ENCODE assay signal across 8 cellular contexts in genomic region chrX:153924149-153924861, GRCh38. TPM values are rescaled to one million over a fixed set of nuclear protein-coding genes. Genes with fewer than 3 reads are reported as not detected.
A peak's percentile ranks its signal among the peaks of the same experiment; 100 is the strongest.
DNase-seq lines count a peak whose midpoint lies in the region; ATAC-seq, FAIRE-seq and TF ChIP-seq lines count a peak whose summit lies in the region.

No MANE protein-coding gene starts in this region.

- no peaks in the 10 kb centered on the region for H3K27me3 ChIP-seq in endothelial cell of umbilical vein (ENCODE audit: control insufficient read depth in 2 of 2, insufficient read depth in 2 of 2, low read length in 2 of 2)

- POLR2A ChIA-PET in endothelial cell of umbilical vein (lab: Charles Lee) = interaction anchor here (1.0 to 1.6 kb wide), 2 partner anchors 24 to 47 kb away, joined by 3 to 5 read pairs; partner anchors contain the start of gene HCFC1

- H3K27me3 Mint-ChIP-seq in progenitor cell of endocrine pancreas = no peaks in the 10 kb centered on the region

- no peak for ATAC-seq in GM21526 (IDR thresholded peaks at IDR 0.05; ENCODE audit: low FRiP score, unreplicated experiment)

- CTCF ChIA-PET in endothelial cell of umbilical vein (lab: Charles Lee) = interaction anchor here (0.6 to 9.0 kb wide), 5 partner anchors 9 to 161 kb away, joined by 3 to 253 read pairs (median 20); partner anchors contain the start of genes NAA10, PLXNB3 and RENBP

- intact Hi-C loops in endothelial cell of umbilical vein (cut with micrococcal nuclease) = loop anchor here (1.0 kb wide), 3 partner anchors 23 to 159 kb away; no protein-coding TSS in a partner anchor

- no peak overlapping the region for H3K4me2 ChIP-seq in endothelial cell of umbilical vein (ENCODE audit: insufficient read depth, low read length)

- peaks cover 2% of the 10 kb centered on the region for H3K79me2 ChIP-seq in endothelial cell of umbilical vein (ENCODE audit: control insufficient read depth, insufficient read depth, low read length)

- TF ChIP-seq CTCF in endothelial cell of umbilical vein (IDR thresholded peaks at IDR 0.05; ENCODE audit: extremely low read depth in 1 of 2, insufficient read depth in 1 of 2, low read depth in 1 of 2, low read length in 2 of 2) (peak in 1 of 2 donors; percentile 32), progenitor cell of endocrine pancreas (IDR thresholded peaks at IDR 0.05; ENCODE audit: unreplicated experiment) (peak; percentile 22)

- H3K36me3 ChIP-seq in endothelial cell of umbilical vein (ENCODE audit: control insufficient read depth in 2 of 2, extremely low read depth in 1 of 2, insufficient read depth in 2 of 2, low read length in 2 of 2) = no peaks in the 10 kb centered on the region

- BruUV-seq in endothelial cell of umbilical vein (replicated peaks; lab: Mats Ljungman, UMichigan) = no TSS peak

- DNase-seq in NCI-H510A treated with DMSO at 0.1 percent for 48 hours (lab: John Stamatoyannopoulos, UW) (peak; percentile 6), NCI-H510A (lab: John Stamatoyannopoulos, UW) (no peak), HuH-7 (ENCODE audit: low spot score) (peak; percentile 70), T-helper 2 cell (peak in 3 of 5 experiments; percentile 36 to 60 (median 48)), endothelial cell of umbilical vein (ENCODE audit: low read depth, low spot score) (peak; percentile 67), progenitor cell of endocrine pancreas (ENCODE audit: low spot score, unreplicated experiment) (no peak), mesenteric fat pad (ENCODE audit: low spot score) (no peak)

- no peak overlapping the region for H2AFZ ChIP-seq in endothelial cell of umbilical vein (ENCODE audit: low read depth, low read length)

- H3K4me1 Mint-ChIP-seq in progenitor cell of endocrine pancreas (ENCODE audit: low read depth) = peaks cover 6% of the 10 kb centered on the region

- H3K36me3 Mint-ChIP-seq in progenitor cell of endocrine pancreas (ENCODE audit: insufficient read depth) = no peaks in the 10 kb centered on the region

- no peak overlapping the region for H3K9ac ChIP-seq in endothelial cell of umbilical vein (replicated peaks; ENCODE audit: extremely low read depth, insufficient read depth, low read length)

- peaks cover 3% of the 10 kb centered on the region for H3K9me3 Mint-ChIP-seq in progenitor cell of endocrine pancreas (ENCODE audit: low read depth)

- H3K27ac ChIP-seq in endothelial cell of umbilical vein (ENCODE audit: insufficient read depth, low read depth, low read length) = no peak overlapping the region

- peak; percentile 91 for FAIRE-seq in endothelial cell of umbilical vein (lab: Jason Lieb, UNC)

- H3K4me3 Mint-ChIP-seq in progenitor cell of endocrine pancreas (ENCODE audit: low read depth) = no peak overlapping the region

- TF ChIP-seq POLR2A in endothelial cell of umbilical vein (IDR thresholded peaks at IDR 0.05; ENCODE audit: low read depth, low read length) = no peak

- H4K20me1 ChIP-seq in endothelial cell of umbilical vein (replicated peaks; ENCODE audit: control insufficient read depth, extremely low read depth, insufficient read depth, low read length) = no peaks in the 10 kb centered on the region

- no peak overlapping the region for H3K27ac Mint-ChIP-seq in progenitor cell of endocrine pancreas

- peaks cover 48% of the 10 kb centered on the region for H3K4me1 ChIP-seq in endothelial cell of umbilical vein (ENCODE audit: control insufficient read depth, extremely low read depth, insufficient read depth, low read length)

- no peak overlapping the region for H3K4me3 ChIP-seq in endothelial cell of umbilical vein (replicated peaks in 1 of 3; ENCODE audit: insufficient read depth in 1 of 3, low read depth in 1 of 3, low read length in 3 of 3)

- no peaks in the 10 kb centered on the region for H3K9me1 ChIP-seq in endothelial cell of umbilical vein (replicated peaks; ENCODE audit: control insufficient read depth, extremely low read depth, insufficient read depth, low read length)

- dilution Hi-C loops in endothelial cell of umbilical vein (cut with MboI; ENCODE audit: extremely low pct_ligation_motif_present, low sequenced_read_pairs) = no loop called here

- H3K9me3 ChIP-seq in endothelial cell of umbilical vein (replicated peaks; ENCODE audit: control insufficient read depth, insufficient read depth, low read length) = no peaks in the 10 kb centered on the region

TF ChIP-seq in endothelial cell of umbilical vein, 7 proteins besides CTCF, POLR2A, EP300 and RAD21:
- no peak for TF ChIP-seq POLR2AphosphoS5 (IDR thresholded peaks at IDR 0.05; ENCODE audit: insufficient read depth, low read depth, low read length)
- no peak for TF ChIP-seq MYC (IDR thresholded peaks at IDR 0.05; ENCODE audit: low read depth, low read length)
- no peak for TF ChIP-seq MAX (IDR thresholded peaks at IDR 0.05; ENCODE audit: insufficient read depth, insufficient read length)
- TF ChIP-seq JUN (IDR thresholded peaks at IDR 0.05; ENCODE audit: borderline replicate concordance, insufficient read depth, insufficient read length, low read depth) = no peak
- TF ChIP-seq GATA2 (IDR thresholded peaks at IDR 0.05; ENCODE audit: insufficient read depth, insufficient read length, low read depth, low read length) = no peak
- TF ChIP-seq FOS (IDR thresholded peaks at IDR 0.05; ENCODE audit: borderline replicate concordance, insufficient read depth, low read length) = no peak
- TF ChIP-seq EZH2 (IDR thresholded peaks at IDR 0.05; ENCODE audit: borderline replicate concordance, low read depth, low read length, severe bottlenecking) = no peak

RNA-seq across cellular contexts. Expression of gene ARHGAP4, which starts 1.8 kb away (rescaled TPM):
- total RNA-seq in endothelial cell of umbilical vein (31.9 and 33.3 TPM in 2 replicates), progenitor cell of endocrine pancreas (16.4 and 16.7 TPM in 2 replicates), mesenteric fat pad (43.0 TPM)
- polyA plus RNA-seq in endothelial cell of umbilical vein = 20.9 and 24.5 TPM in 2 replicates
- 8.0 and 11.2 TPM in 2 replicates for polyA plus RNA-seq in endothelial cell of umbilical vein (2011; cell fraction: cytosol; rRNA removed)
- 100 and 121 TPM in 2 replicates for polyA plus RNA-seq in endothelial cell of umbilical vein (2011; cell fraction: nucleus; rRNA removed)
- 8.5 and 13.1 TPM in 2 replicates for polyA plus RNA-seq in endothelial cell of umbilical vein (2012)
- 9.0 and 20.8 TPM in 2 replicates for polyA minus RNA-seq in endothelial cell of umbilical vein
- not detected for polyA minus RNA-seq in endothelial cell of umbilical vein (2011; cell fraction: cytosol; rRNA and poly(A)+ RNA removed)
- polyA minus RNA-seq in endothelial cell of umbilical vein (2011; cell fraction: nucleus; rRNA and poly(A)+ RNA removed) = 24.9 and 33.5 TPM in 2 replicates

RNA-seq across cellular contexts. Expression of gene NAA10, which starts 10.5 kb away (rescaled TPM):
- total RNA-seq in endothelial cell of umbilical vein (143 and 144 TPM in 2 replicates), progenitor cell of endocrine pancreas (85.3 and 86.3 TPM in 2 replicates), mesenteric fat pad (118 TPM)
- 141 and 169 TPM in 2 replicates for polyA plus RNA-seq in endothelial cell of umbilical vein
- 183 and 186 TPM in 2 replicates for polyA plus RNA-seq in endothelial cell of umbilical vein (2011; cell fraction: cytosol; rRNA removed)
- polyA plus RNA-seq in endothelial cell of umbilical vein (2011; cell fraction: nucleus; rRNA removed) = 181 and 188 TPM in 2 replicates
- polyA plus RNA-seq in endothelial cell of umbilical vein (2012) = 142 and 148 TPM in 2 replicates
- 53.2 and 57.4 TPM in 2 replicates for polyA minus RNA-seq in endothelial cell of umbilical vein
- polyA minus RNA-seq in endothelial cell of umbilical vein (2011; cell fraction: cytosol; rRNA and poly(A)+ RNA removed) = 62.0 TPM
- polyA minus RNA-seq in endothelial cell of umbilical vein (2011; cell fraction: nucleus; rRNA and poly(A)+ RNA removed) = 30.4 and 32.5 TPM in 2 replicates

RNA-seq across cellular contexts. Expression of gene AVPR2, which starts 19.8 kb away (rescaled TPM):
- total RNA-seq in endothelial cell of umbilical vein (not detected in 2 replicates), progenitor cell of endocrine pancreas (not detected in 2 replicates), mesenteric fat pad (7.2 TPM)
- not detected in 2 replicates for polyA plus RNA-seq in endothelial cell of umbilical vein
- not detected in 2 replicates for polyA plus RNA-seq in endothelial cell of umbilical vein (2011; cell fraction: cytosol; rRNA removed)
- not detected in 2 replicates for polyA plus RNA-seq in endothelial cell of umbilical vein (2011; cell fraction: nucleus; rRNA removed)
- polyA plus RNA-seq in endothelial cell of umbilical vein (2012) = not detected in 2 replicates
- polyA minus RNA-seq in endothelial cell of umbilical vein = not detected in 2 replicates
- not detected for polyA minus RNA-seq in endothelial cell of umbilical vein (2011; cell fraction: cytosol; rRNA and poly(A)+ RNA removed)
- not detected in 2 replicates for polyA minus RNA-seq in endothelial cell of umbilical vein (2011; cell fraction: nucleus; rRNA and poly(A)+ RNA removed)

RNA-seq across cellular contexts. Expression of gene RENBP, which starts 20.1 kb away (rescaled TPM):
- total RNA-seq in endothelial cell of umbilical vein = 6.2 and 8.0 TPM in 2 replicates
- 16.0 and 16.2 TPM in 2 replicates for polyA plus RNA-seq in endothelial cell of umbilical vein
- 5.4 and 7.2 TPM in 2 replicates for polyA plus RNA-seq in endothelial cell of umbilical vein (2011; cell fraction: cytosol; rRNA removed)
- 18.0 and 23.3 TPM in 2 replicates for polyA plus RNA-seq in endothelial cell of umbilical vein (2011; cell fraction: nucleus; rRNA removed)
- polyA plus RNA-seq in endothelial cell of umbilical vein (2012) = 5.5 and 12.4 TPM in 2 replicates
- polyA minus RNA-seq in endothelial cell of umbilical vein = 5.5 and 13.2 TPM in 2 replicates
- not detected for polyA minus RNA-seq in endothelial cell of umbilical vein (2011; cell fraction: cytosol; rRNA and poly(A)+ RNA removed)
- 5.1 and 5.9 TPM in 2 replicates for polyA minus RNA-seq in endothelial cell of umbilical vein (2011; cell fraction: nucleus; rRNA and poly(A)+ RNA removed)
- total RNA-seq in progenitor cell of endocrine pancreas = 2.5 and 3.3 TPM in 2 replicates
- 34.5 TPM for total RNA-seq in mesenteric fat pad

RNA-seq across cellular contexts. Expression of gene L1CAM, which starts 38.3 kb away (rescaled TPM):
- total RNA-seq in endothelial cell of umbilical vein = not detected in 2 replicates
- 0.01 and 0.02 TPM in 2 replicates for polyA plus RNA-seq in endothelial cell of umbilical vein
- 0.07 and 0.08 TPM in 2 replicates for polyA plus RNA-seq in endothelial cell of umbilical vein (2011; cell fraction: cytosol; rRNA removed)
- polyA plus RNA-seq in endothelial cell of umbilical vein (2011; cell fraction: nucleus; rRNA removed) = 0.08 TPM in 1 of 2 replicates, not detected in the other
- polyA plus RNA-seq in endothelial cell of umbilical vein (2012) = 0.14 and 0.16 TPM in 2 replicates
- 0.11 TPM in 1 of 2 replicates, not detected in the other for polyA minus RNA-seq in endothelial cell of umbilical vein
- polyA minus RNA-seq in endothelial cell of umbilical vein (2011; cell fraction: cytosol; rRNA and poly(A)+ RNA removed) = 100 TPM
- 0.10 and 0.43 TPM in 2 replicates for polyA minus RNA-seq in endothelial cell of umbilical vein (2011; cell fraction: nucleus; rRNA and poly(A)+ RNA removed)
- total RNA-seq in progenitor cell of endocrine pancreas = 1.4 and 2.4 TPM in 2 replicates
- total RNA-seq in mesenteric fat pad = 2.4 TPM

Comparison
In these comparisons a context has a peak if more than half of its experiments do, and no peak if none do; other contexts are left out.
1. DNase-seq: peak in NCI-H510A treated with DMSO at 0.1 percent for 48 hours (single experiment), HuH-7 (single experiment), T-helper 2 cell (3 of 5) and endothelial cell of umbilical vein (single experiment); none in NCI-H510A (single experiment), progenitor cell of endocrine pancreas (single experiment) and mesenteric fat pad (single experiment).